In genomic region chr17:488993-489757, GRCh38 we compare ENCODE assay signal across 1 cellular context.
TF ChIP-seq lines count a peak whose summit lies in the region.

No MANE protein-coding gene starts in this region.

TF ChIP-seq in HepG2, 621 proteins besides CTCF, POLR2A, EP300 and RAD21 (continued from another document and continues in another):
- TF ChIP-seq ATF5 (CRISPR knock-in tag; IDR thresholded peaks at IDR 0.05; ENCODE audit: low read depth), result 0 out of 2 replicates have a peak, but pooled peaks have one; percentile 82
- no peak for TF ChIP-seq SIN3B (IDR thresholded peaks at IDR 0.05; ENCODE audit: low read length)
- no peak for TF ChIP-seq MAFK (conservative IDR thresholded peaks at IDR 0.05 in 1 of 2, IDR thresholded peaks at IDR 0.05 in 1 of 2; ENCODE audit: low read length in 2 of 2)
- TF ChIP-seq REPIN1 (CRISPR knock-in tag; IDR thresholded peaks at IDR 0.05; ENCODE audit: borderline replicate concordance, low read depth), result peak; percentile 73; the same call in 1 of the 2 replicates
- no peak for TF ChIP-seq MZF1 (CRISPR knock-in tag; IDR thresholded peaks at IDR 0.05; ENCODE audit: borderline replicate concordance)
- no peak for TF ChIP-seq ZNF557 (CRISPR knock-in tag; IDR thresholded peaks at IDR 0.05)
- peak; percentile 94; the same call in 1 of the 2 replicates for TF ChIP-seq ZNF558 (CRISPR knock-in tag; IDR thresholded peaks at IDR 0.05; ENCODE audit: borderline replicate concordance)
- TF ChIP-seq STAG1 (CRISPR knock-in tag; IDR thresholded peaks at IDR 0.05), result no peak
- peak; percentile 50; the same call in 1 of the 2 replicates for TF ChIP-seq KLF15 (CRISPR knock-in tag; IDR thresholded peaks at IDR 0.05; ENCODE audit: borderline replicate concordance)
- no peak for TF ChIP-seq ZNF335 (CRISPR knock-in tag; IDR thresholded peaks at IDR 0.05)
- peak; percentile 93 for TF ChIP-seq ZFP36L1 (CRISPR knock-in tag; IDR thresholded peaks at IDR 0.05)
- TF ChIP-seq ZNF10 (CRISPR knock-in tag; IDR thresholded peaks at IDR 0.05; ENCODE audit: borderline replicate concordance, low read depth), result no peak
- peak; percentile 52; the same call in 1 of the 2 replicates for TF ChIP-seq ZBED4 (CRISPR knock-in tag; IDR thresholded peaks at IDR 0.05; ENCODE audit: borderline replicate concordance)
- peak; percentile 78; the same call in 1 of the 2 replicates for TF ChIP-seq BATF2 (CRISPR knock-in tag; IDR thresholded peaks at IDR 0.05)
- peak; percentile 49 to 92; a peak in 3 of 4 replicates for TF ChIP-seq KLF16 (CRISPR knock-in tag; IDR thresholded peaks at IDR 0.05)
- peak; percentile 97; the same call in 1 of the 2 replicates for TF ChIP-seq LBX2 (CRISPR knock-in tag; IDR thresholded peaks at IDR 0.05; ENCODE audit: borderline replicate concordance)
- no peak for TF ChIP-seq ATF2 (CRISPR knock-in tag; IDR thresholded peaks at IDR 0.05)
- TF ChIP-seq SMARCC2 (IDR thresholded peaks at IDR 0.05), result no peak
- no peak for TF ChIP-seq NFE2L1 (CRISPR knock-in tag; IDR thresholded peaks at IDR 0.05; ENCODE audit: borderline replicate concordance)
- TF ChIP-seq ZBTB20 (CRISPR knock-in tag; IDR thresholded peaks at IDR 0.05; ENCODE audit: borderline replicate concordance, low read depth), result peak; percentile 63; the same call in 1 of the 2 replicates
- TF ChIP-seq NR1H2 (CRISPR knock-in tag; IDR thresholded peaks at IDR 0.05; ENCODE audit: borderline replicate concordance, low read depth), result peak; percentile 61; the same call in 1 of the 2 replicates
- peak; percentile 98 for TF ChIP-seq ZNF563 (CRISPR knock-in tag; IDR thresholded peaks at IDR 0.05)
- no peak for TF ChIP-seq ZUFSP (CRISPR knock-in tag; IDR thresholded peaks at IDR 0.05; ENCODE audit: borderline replicate concordance)
- TF ChIP-seq MXI1 (IDR thresholded peaks at IDR 0.05; ENCODE audit: borderline replicate concordance, low read depth, low read length), result peak; percentile 28; the same call in 1 of the 3 replicates
- no peak for TF ChIP-seq ZNF260 (CRISPR knock-in tag; IDR thresholded peaks at IDR 0.05; ENCODE audit: borderline replicate concordance, low read depth)
- no peak; the same call in 1 of the 2 replicates for TF ChIP-seq GRHL1 (CRISPR knock-in tag; conservative IDR thresholded peaks at IDR 0.05)
- TF ChIP-seq ZNF441 (CRISPR knock-in tag; IDR thresholded peaks at IDR 0.05; ENCODE audit: borderline replicate concordance), result peak; percentile 93; the same call in 1 of the 2 replicates
- no peak for TF ChIP-seq CREB1 (IDR thresholded peaks at IDR 0.05)
- no peak for TF ChIP-seq CREB1 (CRISPR knock-in tag; IDR thresholded peaks at IDR 0.05)
- no peak for TF ChIP-seq SIX4 (CRISPR knock-in tag; IDR thresholded peaks at IDR 0.05)
- no peak for TF ChIP-seq GMEB2 (CRISPR knock-in tag; IDR thresholded peaks at IDR 0.05; ENCODE audit: low read depth)
- peak; percentile 57; the same call in 1 of the 2 replicates for TF ChIP-seq HOXA3 (CRISPR knock-in tag; IDR thresholded peaks at IDR 0.05)
- no peak for TF ChIP-seq ZNF24 (IDR thresholded peaks at IDR 0.05)
- TF ChIP-seq KMT2A (CRISPR knock-in tag; IDR thresholded peaks at IDR 0.05), result no peak
- no peak for TF ChIP-seq E2F2 (CRISPR knock-in tag; IDR thresholded peaks at IDR 0.05; ENCODE audit: borderline replicate concordance)
- no peak for TF ChIP-seq MIER2 (CRISPR knock-in tag; IDR thresholded peaks at IDR 0.05)
- TF ChIP-seq ZNF704 (CRISPR knock-in tag; IDR thresholded peaks at IDR 0.05; ENCODE audit: borderline replicate concordance), result 0 out of 2 replicates have a peak, but pooled peaks have one; percentile 65
- TF ChIP-seq NR0B2 (CRISPR knock-in tag; IDR thresholded peaks at IDR 0.05), result peak; percentile 53; the same call in 1 of the 2 replicates
- no peak for TF ChIP-seq KDM3A (CRISPR knock-in tag; IDR thresholded peaks at IDR 0.05; ENCODE audit: low read depth)
- TF ChIP-seq XRCC5 (optimal IDR thresholded peaks at IDR 0.05; ENCODE audit: low read length), result no peak
- peak; percentile 92; the same call in 1 of the 2 replicates for TF ChIP-seq MYNN (CRISPR knock-in tag; IDR thresholded peaks at IDR 0.05; ENCODE audit: low read depth)
- 0 out of 2 replicates have a peak, but pooled peaks have one; percentile 14 for TF ChIP-seq ZNF333 (CRISPR knock-in tag; IDR thresholded peaks at IDR 0.05; ENCODE audit: borderline replicate concordance)
- no peak for TF ChIP-seq ZNF337 (CRISPR knock-in tag; IDR thresholded peaks at IDR 0.05; ENCODE audit: borderline replicate concordance, low read depth)
- TF ChIP-seq ONECUT2 (CRISPR knock-in tag; IDR thresholded peaks at IDR 0.05), result no peak
- no peak for TF ChIP-seq ISL2 (CRISPR knock-in tag; IDR thresholded peaks at IDR 0.05)
- TF ChIP-seq HNRNPH1 (optimal IDR thresholded peaks at IDR 0.05; ENCODE audit: low read depth, low read length), result no peak
- TF ChIP-seq ZSCAN5A (CRISPR knock-in tag; IDR thresholded peaks at IDR 0.05; ENCODE audit: borderline replicate concordance), result no peak
- 0 out of 2 replicates have a peak, but pooled peaks have one; percentile 21 for TF ChIP-seq ZBTB21 (CRISPR knock-in tag; IDR thresholded peaks at IDR 0.05)
- TF ChIP-seq ZNF772 (CRISPR knock-in tag; IDR thresholded peaks at IDR 0.05), result peak; percentile 94; the same call in 1 of the 2 replicates
- TF ChIP-seq ZNF501 (CRISPR knock-in tag; IDR thresholded peaks at IDR 0.05), result no peak
